In genomic region chr6:41733707-41734665, GRCh38 we compare ENCODE assay signal across 8 cellular contexts. TPM values are rescaled to one million over a fixed set of nuclear protein-coding genes. Genes with fewer than 3 reads are reported as not detected.
A peak's percentile ranks its signal among the peaks of the same experiment; 100 is the strongest.
DNase-seq lines count a peak whose midpoint lies in the region; ATAC-seq and TF ChIP-seq lines count a peak whose summit lies in the region.

No MANE protein-coding gene starts in this region.

- no peak overlapping the region for H3K27ac Mint-ChIP-seq in GM23338

- H3K9ac ChIP-seq in SU-DHL-6 (ENCODE audit: low read length) = peak overlapping the region; percentile 78

- H3K4me1 ChIP-seq in GM23338 (ENCODE audit: insufficient read depth) = peaks cover 30% of the 10 kb centered on the region

- H4K20me1 ChIP-seq in GM23338 (replicated peaks; ENCODE audit: insufficient read depth) = no peaks in the 10 kb centered on the region
- no peaks in the 10 kb centered on the region for H4K20me1 ChIP-seq in SU-DHL-6 (ENCODE audit: low read depth, low read length)

- H3K4me2 ChIP-seq in GM23338 (peak overlapping the region; percentile 95), SU-DHL-6 (ENCODE audit: low read depth, low read length, poor library complexity, severe bottlenecking) (peak overlapping the region; percentile 74)

- no peaks in the 10 kb centered on the region for H3K9me2 ChIP-seq in GM23338 (ENCODE audit: insufficient read depth)
- H3K9me2 ChIP-seq in SU-DHL-6 (replicated peaks; ENCODE audit: insufficient read depth, low read length) = no peaks in the 10 kb centered on the region

- H3K27ac ChIP-seq in GM23338 (ENCODE audit: low read depth) = no peak overlapping the region
- peak overlapping the region; percentile 93 for H3K27ac ChIP-seq in SU-DHL-6 (ENCODE audit: low read depth, low read length)

- H3K27me3 Mint-ChIP-seq in GM23338 (ENCODE audit: insufficient read depth, low read depth, poor library complexity) = peaks cover 21% of the 10 kb centered on the region

- no peaks in the 10 kb centered on the region for H3K9me3 ChIP-seq in SU-DHL-6 (ENCODE audit: insufficient read depth, low read length)

- ATAC-seq in GM23338 (peak; percentile 70), left cardiac atrium (peak; percentile 75 to 82)

- intact Hi-C loops in left cardiac atrium (cut with DNase I) (no loop called here), posterior cingulate gyrus (cut with DNase I) (loop anchor here (2.0 kb wide), 1 partner anchor 51 kb away; no protein-coding TSS in a partner anchor)

- H3K36me3 ChIP-seq in GM23338 (ENCODE audit: insufficient read depth) (no peaks in the 10 kb centered on the region), SU-DHL-6 (ENCODE audit: low read length) (no peaks in the 10 kb centered on the region)

- H3K4me3 ChIP-seq in GM23338 (peak overlapping the region; percentile 80), SU-DHL-6 (ENCODE audit: insufficient read depth, low read length, poor library complexity, severe bottlenecking) (peak overlapping the region; percentile 61)

- peaks cover 18% of the 10 kb centered on the region for H3K27me3 ChIP-seq in GM23338 (ENCODE audit: insufficient read depth)
- H3K27me3 ChIP-seq in SU-DHL-6 (ENCODE audit: low read length) = no peaks in the 10 kb centered on the region

- H3K79me2 ChIP-seq in GM23338 (replicated peaks; ENCODE audit: insufficient read depth) = no peaks in the 10 kb centered on the region
- H3K79me2 ChIP-seq in SU-DHL-6 (ENCODE audit: insufficient read depth, low read length) = peaks cover 46% of the 10 kb centered on the region

- H3K9me3 Mint-ChIP-seq in GM23338 = no peaks in the 10 kb centered on the region

- H3F3A ChIP-seq in GM23338 (replicated peaks; ENCODE audit: low read depth) (peaks cover 14% of the 10 kb centered on the region), SU-DHL-6 (ENCODE audit: insufficient read depth) (peaks cover 28% of the 10 kb centered on the region)

- peaks cover 45% of the 10 kb centered on the region for H3K4me1 Mint-ChIP-seq in GM23338

- DNase-seq in ELF-1 (ENCODE audit: low read depth, low spot score) (peak; percentile 71), GM23338 (ENCODE audit: low spot score) (peak; percentile 86), M059J (ENCODE audit: low read depth) (peak; percentile 82), amniotic epithelial cell (ENCODE audit: low read depth) (peak; percentile 77), left cardiac atrium (peak; percentile 81), posterior cingulate gyrus (peak; percentile 70 to 98 (median 82)), ureter (ENCODE audit: low spot score) (peak; percentile 78)

- H3K36me3 Mint-ChIP-seq in GM23338 (ENCODE audit: low read depth) = no peaks in the 10 kb centered on the region

- TF ChIP-seq CTCF in GM23338 (conservative IDR thresholded peaks at IDR 0.05; ENCODE audit: low read depth in 2 of 2) (no peak), SU-DHL-6 (IDR thresholded peaks at IDR 0.05; ENCODE audit: insufficient read depth, low read length, poor library complexity, severe bottlenecking) (peak; percentile 11)

- H2AFZ ChIP-seq in GM23338 = peak overlapping the region; percentile 96
- no peak overlapping the region for H2AFZ ChIP-seq in SU-DHL-6 (ENCODE audit: low read depth, low read length, severe bottlenecking)

- H3K4me3 Mint-ChIP-seq in GM23338 = peak overlapping the region; percentile 86

TF ChIP-seq in GM23338, 12 proteins besides CTCF, POLR2A, EP300 and RAD21 (continues in another document):
- TF ChIP-seq, protein P1, sequence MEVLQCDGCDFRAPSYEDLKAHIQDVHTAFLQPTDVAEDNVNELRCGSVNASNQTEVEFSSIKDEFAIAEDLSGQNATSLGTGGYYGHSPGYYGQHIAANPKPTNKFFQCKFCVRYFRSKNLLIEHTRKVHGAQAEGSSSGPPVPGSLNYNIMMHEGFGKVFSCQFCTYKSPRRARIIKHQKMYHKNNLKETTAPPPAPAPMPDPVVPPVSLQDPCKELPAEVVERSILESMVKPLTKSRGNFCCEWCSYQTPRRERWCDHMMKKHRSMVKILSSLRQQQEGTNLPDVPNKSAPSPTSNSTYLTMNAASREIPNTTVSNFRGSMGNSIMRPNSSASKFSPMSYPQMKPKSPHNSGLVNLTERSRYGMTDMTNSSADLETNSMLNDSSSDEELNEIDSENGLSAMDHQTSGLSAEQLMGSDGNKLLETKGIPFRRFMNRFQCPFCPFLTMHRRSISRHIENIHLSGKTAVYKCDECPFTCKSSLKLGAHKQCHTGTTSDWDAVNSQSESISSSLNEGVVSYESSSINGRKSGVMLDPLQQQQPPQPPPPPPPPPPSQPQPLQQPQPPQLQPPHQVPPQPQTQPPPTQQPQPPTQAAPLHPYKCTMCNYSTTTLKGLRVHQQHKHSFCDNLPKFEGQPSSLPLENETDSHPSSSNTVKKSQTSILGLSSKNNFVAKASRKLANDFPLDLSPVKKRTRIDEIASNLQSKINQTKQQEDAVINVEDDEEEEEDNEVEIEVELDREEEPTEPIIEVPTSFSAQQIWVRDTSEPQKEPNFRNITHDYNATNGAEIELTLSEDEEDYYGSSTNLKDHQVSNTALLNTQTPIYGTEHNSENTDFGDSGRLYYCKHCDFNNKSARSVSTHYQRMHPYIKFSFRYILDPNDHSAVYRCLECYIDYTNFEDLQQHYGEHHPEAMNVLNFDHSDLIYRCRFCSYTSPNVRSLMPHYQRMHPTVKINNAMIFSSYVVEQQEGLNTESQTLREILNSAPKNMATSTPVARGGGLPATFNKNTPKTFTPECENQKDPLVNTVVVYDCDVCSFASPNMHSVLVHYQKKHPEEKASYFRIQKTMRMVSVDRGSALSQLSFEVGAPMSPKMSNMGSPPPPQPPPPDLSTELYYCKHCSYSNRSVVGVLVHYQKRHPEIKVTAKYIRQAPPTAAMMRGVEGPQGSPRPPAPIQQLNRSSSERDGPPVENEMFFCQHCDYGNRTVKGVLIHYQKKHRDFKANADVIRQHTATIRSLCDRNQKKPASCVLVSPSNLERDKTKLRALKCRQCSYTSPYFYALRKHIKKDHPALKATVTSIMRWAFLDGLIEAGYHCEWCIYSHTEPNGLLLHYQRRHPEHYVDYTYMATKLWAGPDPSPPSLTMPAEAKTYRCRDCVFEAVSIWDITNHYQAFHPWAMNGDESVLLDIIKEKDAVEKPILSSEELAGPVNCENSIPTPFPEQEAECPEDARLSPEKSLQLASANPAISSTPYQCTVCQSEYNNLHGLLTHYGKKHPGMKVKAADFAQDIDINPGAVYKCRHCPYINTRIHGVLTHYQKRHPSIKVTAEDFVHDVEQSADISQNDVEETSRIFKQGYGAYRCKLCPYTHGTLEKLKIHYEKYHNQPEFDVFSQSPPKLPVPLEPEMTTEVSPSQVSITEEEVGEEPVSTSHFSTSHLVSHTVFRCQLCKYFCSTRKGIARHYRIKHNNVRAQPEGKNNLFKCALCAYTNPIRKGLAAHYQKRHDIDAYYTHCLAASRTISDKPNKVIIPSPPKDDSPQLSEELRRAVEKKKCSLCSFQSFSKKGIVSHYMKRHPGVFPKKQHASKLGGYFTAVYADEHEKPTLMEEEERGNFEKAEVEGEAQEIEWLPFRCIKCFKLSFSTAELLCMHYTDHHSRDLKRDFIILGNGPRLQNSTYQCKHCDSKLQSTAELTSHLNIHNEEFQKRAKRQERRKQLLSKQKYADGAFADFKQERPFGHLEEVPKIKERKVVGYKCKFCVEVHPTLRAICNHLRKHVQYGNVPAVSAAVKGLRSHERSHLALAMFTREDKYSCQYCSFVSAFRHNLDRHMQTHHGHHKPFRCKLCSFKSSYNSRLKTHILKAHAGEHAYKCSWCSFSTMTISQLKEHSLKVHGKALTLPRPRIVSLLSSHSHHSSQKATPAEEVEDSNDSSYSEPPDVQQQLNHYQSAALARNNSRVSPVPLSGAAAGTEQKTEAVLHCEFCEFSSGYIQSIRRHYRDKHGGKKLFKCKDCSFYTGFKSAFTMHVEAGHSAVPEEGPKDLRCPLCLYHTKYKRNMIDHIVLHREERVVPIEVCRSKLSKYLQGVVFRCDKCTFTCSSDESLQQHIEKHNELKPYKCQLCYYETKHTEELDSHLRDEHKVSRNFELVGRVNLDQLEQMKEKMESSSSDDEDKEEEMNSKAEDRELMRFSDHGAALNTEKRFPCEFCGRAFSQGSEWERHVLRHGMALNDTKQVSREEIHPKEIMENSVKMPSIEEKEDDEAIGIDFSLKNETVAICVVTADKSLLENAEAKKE (CRISPR knock-in tag; IDR thresholded peaks at IDR 0.05) = no peak
- TF ChIP-seq JUNB (IDR thresholded peaks at IDR 0.05; ENCODE audit: unreplicated experiment) (no peak), POLR2AphosphoS5 (IDR thresholded peaks at IDR 0.05; ENCODE audit: low read depth) (peak; percentile 25; the same call in 1 of the 2 replicates)

RNA-seq across cellular contexts. Expression of gene TFEB, which starts 1.4 kb away (rescaled TPM):
- 1.7 and 4.3 TPM in 2 replicates for total RNA-seq in GM23338 (2014; rRNA removed; shearing (Covaris generic))
- polyA plus RNA-seq in GM23338 (2016; fragmentation: Nextera tagmentation; extraction: Ambion mirVana) = 1.1 and 1.3 TPM in 2 replicates
- total RNA-seq in M059J (2014; rRNA removed; shearing (Covaris generic)) = 6.1 and 7.2 TPM in 2 replicates
- total RNA-seq in left cardiac atrium (10 to 100 TPM; 33.3 to 34.6 TPM), ureter (29.4 TPM)

RNA-seq across cellular contexts. Expression of gene PGC, which starts 13.2 kb away (rescaled TPM):
- not detected in 2 replicates for total RNA-seq in GM23338 (2014; rRNA removed; shearing (Covaris generic))
- polyA plus RNA-seq in GM23338 (2016; fragmentation: Nextera tagmentation; extraction: Ambion mirVana) = not detected in 2 replicates
- total RNA-seq in M059J (2014; rRNA removed; shearing (Covaris generic)) = not detected in 2 replicates
- total RNA-seq in left cardiac atrium = not detected
- total RNA-seq in ureter = not detected

RNA-seq across cellular contexts. Expression of gene FRS3, which starts 45.7 kb away (rescaled TPM):
- 3.3 and 4.9 TPM in 2 replicates for total RNA-seq in GM23338 (2014; rRNA removed; shearing (Covaris generic))
- 1.3 and 2.0 TPM in 2 replicates for polyA plus RNA-seq in GM23338 (2016; fragmentation: Nextera tagmentation; extraction: Ambion mirVana)
- 0.34 and 2.4 TPM in 2 replicates for total RNA-seq in M059J (2014; rRNA removed; shearing (Covaris generic))
- total RNA-seq in left cardiac atrium (1 to 10 TPM; 4.0 to 5.2 TPM), ureter (7.5 TPM)

RNA-seq across cellular contexts. Expression of gene PRICKLE4, which starts 46.6 kb away (rescaled TPM):
- total RNA-seq in GM23338 (2014; rRNA removed; shearing (Covaris generic)) = 0.66 and 0.89 TPM in 2 replicates
- polyA plus RNA-seq in GM23338 (2016; fragmentation: Nextera tagmentation; extraction: Ambion mirVana) = 0.42 and 0.48 TPM in 2 replicates
- total RNA-seq in M059J (2014; rRNA removed; shearing (Covaris generic)) = 0.12 and 0.30 TPM in 2 replicates
- 1 to 10 TPM; 2.1 to 3.1 TPM for total RNA-seq in left cardiac atrium
- total RNA-seq in ureter = 14.2 TPM

RNA-seq across cellular contexts. Expression of gene TOMM6, which starts 53.5 kb away (rescaled TPM):
- total RNA-seq in GM23338 (2014; rRNA removed; shearing (Covaris generic)) = 180 and 195 TPM in 2 replicates
- polyA plus RNA-seq in GM23338 (2016; fragmentation: Nextera tagmentation; extraction: Ambion mirVana) = 357 and 372 TPM in 2 replicates
- total RNA-seq in M059J (2014; rRNA removed; shearing (Covaris generic)) = 157 and 167 TPM in 2 replicates
- total RNA-seq in left cardiac atrium = 100 to 1,000 TPM; 131 to 138 TPM
- 209 TPM for total RNA-seq in ureter
